In the genomic region with DNA sequence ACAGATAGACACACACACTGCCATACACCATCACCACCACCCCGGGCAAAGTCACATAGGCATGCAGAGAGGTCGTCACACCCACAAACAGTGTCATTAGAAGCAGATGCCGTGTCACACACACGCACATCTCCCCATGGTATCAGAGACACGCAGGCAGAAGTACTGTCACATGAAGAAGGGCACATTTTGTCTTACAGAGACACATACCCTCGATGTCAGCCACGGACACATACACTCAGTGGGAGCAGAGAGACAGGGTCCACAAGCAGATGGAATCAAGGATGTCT, we compare ENCODE assay signal across 17 cellular contexts. TPM values are rescaled to one million over a fixed set of nuclear protein-coding genes. Genes with fewer than 3 reads are reported as not detected.
DNase-seq lines count a peak whose midpoint lies in the region; ATAC-seq, FAIRE-seq and TF ChIP-seq lines count a peak whose summit lies in the region.
"Had no signal": no experiment of that assay in that cellular context is flagged by ENCODE, and none has a peak within 500 bp of the region (broad histone marks: within the 10 kb centered on the region; RNA-seq: fewer than 3 reads in every experiment).

No MANE protein-coding gene starts in this region.

- H3K18ac ChIP-seq in H1 (ENCODE audit: extremely low read depth, low read length), result no peak overlapping the region

- no peaks in the 10 kb centered on the region for H3F3A ChIP-seq in neural cell (ENCODE audit: insufficient read depth, low read length, poor library complexity, severe bottlenecking)

- no peak overlapping the region for H3K56ac ChIP-seq in H1 (replicated peaks; ENCODE audit: insufficient read length, low read depth, low read length)

- no peak for TF ChIP-seq EP300 in H1 (IDR thresholded peaks at IDR 0.05; ENCODE audit: borderline replicate concordance in 1 of 2, low read depth in 2 of 2, low read length in 2 of 2)
- TF ChIP-seq EP300 in neural cell (conservative IDR thresholded peaks at IDR 0.05; ENCODE audit: poor library complexity, severe bottlenecking), result no peak

- H3K27ac ChIP-seq in right cardiac atrium (ENCODE audit: low read length), result peak overlapping the region; percentile 24
- no peak overlapping the region for H3K27ac ChIP-seq in H1 (ENCODE audit: low read depth, low read length)
- no peak overlapping the region for H3K27ac ChIP-seq in neural cell (ENCODE audit: low read length)
- H3K27ac ChIP-seq: A549 had no signal

- no peak overlapping the region for H3K9ac ChIP-seq in H1 (replicated peaks in 1 of 4; ENCODE audit: extremely low read depth in 1 of 4, low read depth in 3 of 4, low read length in 3 of 4)
- peak overlapping the region; percentile 23 for H3K9ac ChIP-seq in neural cell (ENCODE audit: low read length)

- H3K9me2 ChIP-seq in neural cell (ENCODE audit: insufficient read depth, low read length), result no peaks in the 10 kb centered on the region

- H3K36me3 ChIP-seq in H1 (ENCODE audit: control insufficient read depth in 2 of 4, insufficient read depth in 4 of 4, low read length in 3 of 4) (0 out of 8 replicates have a peak, but pooled peaks cover 0 to 4% (median 0%) of the 10 kb centered on the region in 4 experiments), neural cell (ENCODE audit: insufficient read depth, low read length) (no peaks in the 10 kb centered on the region)

- H3K79me1 ChIP-seq in H1 (ENCODE audit: low read depth, low read length), result no peaks in the 10 kb centered on the region

- TF ChIP-seq RAD21 in H1 (IDR thresholded peaks at IDR 0.05 in 1 of 2, conservative IDR thresholded peaks at IDR 0.05 in 1 of 2; ENCODE audit: low read depth in 2 of 2, low read length in 2 of 2), result no peak
- no peak for TF ChIP-seq RAD21 in neural cell (conservative IDR thresholded peaks at IDR 0.05)

- no peak overlapping the region for H2AK5ac ChIP-seq in H1 (ENCODE audit: low read depth, low read length)

- no peak for FAIRE-seq in H1 (lab: Jason Lieb, UNC)
- FAIRE-seq: A549, G401.6 had no signal

- intact Hi-C loops in right cardiac atrium (cut with DNase I) (no loop called here), cardiac septum (cut with DNase I) (no loop called here)

- H4K5ac ChIP-seq in H1 (ENCODE audit: insufficient read length, low read depth, low read length), result no peak overlapping the region

- WGBS in right cardiac atrium, result 72% methylated on average over 7 of the region's 7 CpGs
- WGBS in H1 (ENCODE audit: extremely low coverage in 1 of 2, insufficient coverage in 1 of 2, insufficient read length in 1 of 2, insufficient replicate concordance in 2 of 2, low coverage in 1 of 2, low lambda C conversion rate in 2 of 2, missing lambda C conversion rate in 1 of 2), 2 experiments, result 94% methylated on average over 7 of the region's 7 CpGs; no CpG with 5 or more reads in 1 of the 2 experiments

- H3K4me3 ChIP-seq in right cardiac atrium (ENCODE audit: low read length), result no peak overlapping the region
- H3K4me3 ChIP-seq in H1 (ENCODE audit: extremely low read depth in 1 of 4, insufficient read depth in 2 of 4, low read depth in 3 of 4, low read length in 4 of 4), result no peak overlapping the region
- H3K4me3 ChIP-seq in neural cell (ENCODE audit: low read length), result peak overlapping the region; percentile 71
- H3K4me3 ChIP-seq: A549 had no signal

- no peak overlapping the region for H2AFZ ChIP-seq in H1 (ENCODE audit: low read length)
- H2AFZ ChIP-seq in neural cell (ENCODE audit: low read depth, low read length), result no peak overlapping the region

- no peak overlapping the region for H3K23ac ChIP-seq in H1 (ENCODE audit: insufficient read length)

- no peaks in the 10 kb centered on the region for H3K4me1 ChIP-seq in right cardiac atrium (ENCODE audit: control insufficient read depth, insufficient read depth, low read length)
- H3K4me1 ChIP-seq in H1 (replicated peaks in 1 of 4; ENCODE audit: control insufficient read depth in 3 of 4, insufficient read depth in 4 of 4, low read length in 3 of 4), result peaks cover 0 to 12% (median 4%) of the 10 kb centered on the region in 4 experiments; a peak in 6 of 7 replicates
- H3K4me1 ChIP-seq: A549, Caco-2 had no signal

- no peaks in the 10 kb centered on the region for H3K9me3 ChIP-seq in right cardiac atrium (ENCODE audit: control insufficient read depth, low read length)
- H3K9me3 ChIP-seq in H1 (ENCODE audit: insufficient read depth in 2 of 2, low read depth in 1 of 2, low read length in 1 of 2), result no peaks in the 10 kb centered on the region
- no peaks in the 10 kb centered on the region for H3K9me3 ChIP-seq in neural cell (ENCODE audit: low read length)
- H3K9me3 ChIP-seq: A549, Caco-2 had no signal

- H3K4ac ChIP-seq in H1 (replicated peaks; ENCODE audit: insufficient read length, low read depth, low read length), result no peak overlapping the region

- ATAC-seq in right cardiac atrium (peak; percentile 52 to 59), HG03432 (IDR thresholded peaks at IDR 0.05; ENCODE audit: unreplicated experiment) (no peak), GM21723 (IDR thresholded peaks at IDR 0.05; ENCODE audit: unreplicated experiment) (no peak)
- ATAC-seq: A549 had no signal

- no peak overlapping the region for H3K14ac ChIP-seq in H1 (ENCODE audit: insufficient read length)

- CTCF ChIA-PET in H1 (lab: Charles Lee; ENCODE audit: partially characterized antibody), result interaction anchor here (0.6 to 2.1 kb wide), 3 partner anchors 10 to 729 kb away, joined by 3 to 5 read pairs (median 3); no protein-coding TSS in a partner anchor

- TF ChIP-seq CTCF in H1 (IDR thresholded peaks at IDR 0.05; ENCODE audit: control extremely low read depth in 1 of 3, insufficient read depth in 1 of 3, low read depth in 1 of 3, low read length in 3 of 3), result no peak
- no peak for TF ChIP-seq CTCF in neural cell (IDR thresholded peaks at IDR 0.05; ENCODE audit: poor library complexity, severe bottlenecking)

- H4K91ac ChIP-seq in H1 (replicated peaks; ENCODE audit: insufficient read length, low read length), result no peak overlapping the region

- no peak overlapping the region for H2BK5ac ChIP-seq in H1 (ENCODE audit: low read depth, low read length)

- no peak overlapping the region for H2BK15ac ChIP-seq in H1 (ENCODE audit: low read length)

- H3K4me2 ChIP-seq in H1 (ENCODE audit: insufficient read depth in 1 of 2, low read depth in 2 of 2, low read length in 2 of 2), result peak overlapping the region; percentile 73 to 96; a peak in 2 of 4 replicates
- no peak overlapping the region for H3K4me2 ChIP-seq in neural cell (ENCODE audit: low read length)
- H3K4me2 ChIP-seq: A549 had no signal

- H4K20me1 ChIP-seq in H1 (replicated peaks in 1 of 2; ENCODE audit: control insufficient read depth in 1 of 2, insufficient read depth in 2 of 2, low read length in 2 of 2) (peaks cover 9 to 23% of the 10 kb centered on the region in 2 experiments), neural cell (ENCODE audit: insufficient read depth) (no peaks in the 10 kb centered on the region)

- no peak overlapping the region for H2BK12ac ChIP-seq in H1 (ENCODE audit: low read depth, low read length)

- H3K27me3 ChIP-seq in right cardiac atrium (ENCODE audit: control insufficient read depth, insufficient read depth) (no peaks in the 10 kb centered on the region), H1 (replicated peaks in 1 of 4; ENCODE audit: control insufficient read depth in 3 of 4, extremely low read depth in 1 of 4, insufficient read depth in 3 of 4, low read length in 3 of 4) (peaks cover 0 to 11% (median 4%) of the 10 kb centered on the region in 4 experiments; a peak in 5 of 7 replicates), neural cell (ENCODE audit: insufficient read depth, low read depth, low read length) (no peaks in the 10 kb centered on the region)

- no peak overlapping the region for H4K8ac ChIP-seq in H1 (ENCODE audit: extremely low read depth, insufficient read depth, low read length)

- H3K79me2 ChIP-seq in H1 (ENCODE audit: control insufficient read depth in 1 of 2, insufficient read depth in 2 of 2, low read length in 2 of 2), result peaks cover 0 to 12% of the 10 kb centered on the region in 2 experiments; a peak in 1 of 4 replicates
- H3K79me2 ChIP-seq in neural cell (replicated peaks; ENCODE audit: insufficient read depth, low read length), result peaks cover 33% of the 10 kb centered on the region

- POLR2A ChIA-PET in H1 (lab: Charles Lee; ENCODE audit: partially characterized antibody), result no interaction called here

- DNase-seq in right cardiac atrium (peak in 2 of 3 donors; percentile 17 to 29), cardiac septum (ENCODE audit: low spot score) (no peak), H1 (ENCODE audit: low read depth in 1 of 2, low spot score in 2 of 2) (no peak), T-helper 1 cell (no peak)
- DNase-seq: Caco-2; CD4-positive, alpha-beta T cell; HCEC 1CT; KBM-7; NCI-H1105 treated with DMSO at 0.1 percent for 48 hours; NCI-H1694 treated with DMSO at 0.1 percent for 48 hours; SHP77 treated with DMSO at 0.1 percent for 48 hours had no signal

- TF ChIP-seq POLR2A in H1 (IDR thresholded peaks at IDR 0.05; ENCODE audit: control extremely low read depth in 1 of 2, low read depth in 2 of 2, low read length in 2 of 2), result no peak

- H3K23me2 ChIP-seq in H1 (ENCODE audit: low read depth, low read length), result peaks cover 8% of the 10 kb centered on the region; the same call in 1 of the 2 replicates

- H2BK20ac ChIP-seq in H1 (ENCODE audit: low read length), result no peak overlapping the region

- H2BK120ac ChIP-seq in H1 (replicated peaks; ENCODE audit: low read depth, low read length), result no peak overlapping the region

TF ChIP-seq in H1, 55 proteins besides CTCF, POLR2A, EP300 and RAD21 (continues in another document):
- TF ChIP-seq GTF2F1 (IDR thresholded peaks at IDR 0.05; ENCODE audit: borderline replicate concordance, low read depth, low read length) (no peak), EGR1 (IDR thresholded peaks at IDR 0.05; ENCODE audit: borderline replicate concordance, low read depth, low read length) (no peak)

TF ChIP-seq in neural cell, 6 proteins besides CTCF, POLR2A, EP300 and RAD21 (continues in another document):
- TF ChIP-seq TAF1 (IDR thresholded peaks at IDR 0.05; ENCODE audit: low read depth), result no peak

RNA-seq across cellular contexts. Expression of a gene that starts 3.3 kb away (rescaled TPM):
- total RNA-seq in right cardiac atrium, result 10 to 100 TPM; 43.2 to 90.9 (median 85.6) TPM
- 120 TPM for polyA plus RNA-seq in right cardiac atrium
- total RNA-seq in cardiac septum, result 4.4 TPM
- total RNA-seq in H1 (2021; fragmentation: NEBNext Ultra II Directional; extraction: Animal tissue kit (Norgen Biotek cat#: 25700)), result 15.6 and 16.1 TPM in 2 replicates
- polyA plus RNA-seq in H1 (2011; rRNA removed), result 7.3 and 7.5 TPM in 2 replicates
- polyA plus RNA-seq in H1 (2011; cell fraction: cytosol; rRNA removed), result 6.3 TPM
- polyA plus RNA-seq in H1 (2011; cell fraction: nucleus; rRNA removed), result 6.1 TPM
- 13.4 to 15.3 TPM (median 14.6 TPM) in 4 replicates for polyA plus RNA-seq in H1 (2012, experiment 1 of 2)
- polyA plus RNA-seq in H1 (2012, experiment 2 of 2), result 17.5 TPM
- 9.3 TPM for polyA plus RNA-seq in H1 (2013, experiment 1 of 2)
- polyA plus RNA-seq in H1 (2013, experiment 2 of 2), result 10.7 TPM
- polyA minus RNA-seq in H1 (2011; rRNA and poly(A)+ RNA removed), result 4.8 and 6.2 TPM in 2 replicates
- polyA minus RNA-seq in H1 (2011; cell fraction: cytosol; rRNA and poly(A)+ RNA removed), result 5.4 TPM
- 3.2 TPM for polyA minus RNA-seq in H1 (2011; cell fraction: nucleus; rRNA and poly(A)+ RNA removed)
- polyA plus RNA-seq in neural cell, result 5.4 and 6.9 TPM in 2 replicates
- 8.9 and 9.0 TPM in 2 replicates for polyA minus RNA-seq in neural cell
- total RNA-seq: CD4-positive, alpha-beta T cell had no signal
- polyA plus RNA-seq: BJ had no signal

Comparison
In these comparisons a context has a peak if more than half of its experiments do, and no peak if none do; other contexts are left out.
1. DNase-seq: peak in right cardiac atrium (2 of 3); none in cardiac septum (single experiment), H1 (0 of 2) and T-helper 1 cell (0 of 5).
2. ATAC-seq: peak in right cardiac atrium (2 of 2); none in HG03432 (single experiment) and GM21723 (single experiment).